Comparison of ENCODE assay signal across 7 cellular contexts in genomic region chr7:101308245-101309085, GRCh38. TPM values are rescaled to one million over a fixed set of nuclear protein-coding genes. Genes with fewer than 3 reads are reported as not detected.
DNase-seq lines count a peak whose midpoint lies in the region; ATAC-seq, FAIRE-seq and TF ChIP-seq lines count a peak whose summit lies in the region.

No MANE protein-coding gene starts in this region.

- WGBS in K562 (ENCODE audit: insufficient coverage, low coverage, missing lambda C conversion rate), result 20% methylated on average over 48 of the region's 62 CpGs

- H2AFZ ChIP-seq in K562 (ENCODE audit: low read depth, low read length), result peak overlapping the region; percentile 79

- FAIRE-seq in K562 (lab: Jason Lieb, UNC), result no peak
- FAIRE-seq in RCC 7860 (lab: Jason Lieb, UNC), result no peak

- H3K27me3 ChIP-seq in NT2/D1 (ENCODE audit: insufficient read depth, insufficient read length) (no peaks in the 10 kb centered on the region), K562 (ENCODE audit: control insufficient read depth in 2 of 2, insufficient read depth in 2 of 2, low read length in 2 of 2) (peaks cover 2 to 9% of the 10 kb centered on the region in 2 experiments; a peak in 3 of 5 replicates), kidney epithelial cell (ENCODE audit: control insufficient read depth, insufficient read depth, low read length) (peaks cover 3% of the 10 kb centered on the region)

- in situ Hi-C loops in K562 (cut with MboI), result no loop called here

- H3K9ac ChIP-seq in NT2/D1 (ENCODE audit: insufficient read length, low read depth), result peak overlapping the region; percentile 96
- peak overlapping the region; percentile 72 to 92 for H3K9ac ChIP-seq in K562 (ENCODE audit: insufficient read depth in 1 of 2, low read depth in 2 of 2, low read length in 2 of 2)

- peaks cover 18% of the 10 kb centered on the region for H3K79me2 ChIP-seq in K562 (ENCODE audit: control insufficient read depth, insufficient read depth, low read length)

- peak; percentile 70 for TF ChIP-seq POLR2A in K562 (conservative IDR thresholded peaks at IDR 0.05)

- BruUV-seq in K562 (replicated peaks; lab: Mats Ljungman, UMichigan), result no TSS peak

- no peaks in the 10 kb centered on the region; the same call in 1 of the 2 replicates for H3K9me3 ChIP-seq in NT2/D1 (ENCODE audit: insufficient read depth, low read length)
- H3K9me3 ChIP-seq in K562 (replicated peaks; ENCODE audit: control insufficient read depth, insufficient read depth, low read depth, low read length), result peaks cover 16% of the 10 kb centered on the region

- ATAC-seq in K562, result peak; percentile 97

- peak overlapping the region; percentile 86 for H3K4me3 ChIP-seq in NT2/D1 (ENCODE audit: insufficient read length, low read depth)
- peak overlapping the region; percentile 48 for H3K4me3 ChIP-seq in K562
- peak overlapping the region; percentile 39 for H3K4me3 ChIP-seq in kidney epithelial cell (ENCODE audit: low read depth, low read length)

- peak; percentile 20 for DNase-seq in GM19238 (ENCODE audit: insufficient read length, low spot score)
- peak; percentile 86 for DNase-seq in NT2/D1 (ENCODE audit: low read depth, low spot score)
- peak; percentile 76 to 87 (median 76) for DNase-seq in K562 (ENCODE audit: extremely low read depth in 1 of 4, low spot score in 3 of 4)
- no peak for DNase-seq in kidney epithelial cell (ENCODE audit: low read depth)
- peak; percentile 24 for DNase-seq in stimulated activated CD4-positive, alpha-beta T cell treated with anti-CD3 and anti-CD28 coated beads, Interleukin-2, amount 100 ng/mL, for 4 hours (ENCODE audit: low read depth)
- no peak for DNase-seq in RCC 7860 (ENCODE audit: low spot score)
- no peak for DNase-seq in SW 1271 (lab: John Stamatoyannopoulos, UW)

- H3K4me2 ChIP-seq in K562 (ENCODE audit: insufficient read depth, low read length), result peak overlapping the region; percentile 72

- H4K20me1 ChIP-seq in K562 (replicated peaks; ENCODE audit: control insufficient read depth, insufficient read depth, low read length), result no peaks in the 10 kb centered on the region

- H3K36me3 ChIP-seq in NT2/D1 (ENCODE audit: insufficient read depth, insufficient read length, low read length) (peaks cover 33% of the 10 kb centered on the region), K562 (ENCODE audit: control insufficient read depth, insufficient read depth, low read length) (peaks cover 16% of the 10 kb centered on the region), kidney epithelial cell (ENCODE audit: control insufficient read depth, insufficient read depth, low read length) (no peaks in the 10 kb centered on the region)

- TF ChIP-seq RAD21 in K562 (CRISPR knock-in tag; conservative IDR thresholded peaks at IDR 0.05 in 1 of 2, IDR thresholded peaks at IDR 0.05 in 1 of 2), result no peak

- TF ChIP-seq EP300 in K562 (IDR thresholded peaks at IDR 0.05; ENCODE audit: low read length), result no peak

- intact Hi-C loops in K562 (cut with micrococcal nuclease), result no loop called here

- H3K9me1 ChIP-seq in K562 (ENCODE audit: control insufficient read depth, insufficient read depth, low read length), result no peaks in the 10 kb centered on the region

- H3K4me1 ChIP-seq in NT2/D1 (ENCODE audit: insufficient read depth, insufficient read length) (peaks cover 2% of the 10 kb centered on the region), K562 (replicated peaks in 1 of 2; ENCODE audit: control insufficient read depth in 2 of 2, insufficient read depth in 2 of 2, low read length in 2 of 2) (peaks cover 0 to 14% of the 10 kb centered on the region in 2 experiments; a peak in 2 of 5 replicates)

- TF ChIP-seq CTCF in K562 (IDR thresholded peaks at IDR 0.05 in 2 of 3, conservative IDR thresholded peaks at IDR 0.05 in 1 of 3; ENCODE audit: insufficient read depth in 2 of 3, low read depth in 1 of 3, low read length in 3 of 3) (no peak), kidney epithelial cell (IDR thresholded peaks at IDR 0.05; ENCODE audit: insufficient read depth, low read length, poor library complexity, severe bottlenecking) (no peak)

- CTCF ChIA-PET in K562 (lab: Yijun Ruan, JAX; ENCODE audit: low intra/inter-chr PET ratio), result interaction anchor here (0.6 to 0.7 kb wide), 2 partner anchors 32 to 107 kb away, joined by 3 to 4 read pairs; no protein-coding TSS in a partner anchor

- POLR2A ChIA-PET in K562 (lab: Yijun Ruan, JAX), result no interaction called here

- H3K27ac ChIP-seq in K562 (ENCODE audit: extremely low read depth, low read depth, low read length), result peak overlapping the region; percentile 72

TF ChIP-seq in K562, 482 proteins besides CTCF, POLR2A, EP300 and RAD21 (continues in another document):
- TF ChIP-seq E2F8 (IDR thresholded peaks at IDR 0.05; ENCODE audit: low read depth, partially characterized antibody) (no peak), SRSF1 (IDR thresholded peaks at IDR 0.05; ENCODE audit: low read depth, low read length) (no peak)

RNA-seq across cellular contexts. Expression of gene IFT22, which starts 13.1 kb away (rescaled TPM):
- 2.7 and 7.0 TPM in 2 replicates for total RNA-seq in K562 (2011; cell fraction: chromatin; rRNA removed; ENCODE audit: low replicate concordance)
- total RNA-seq in K562 (2011; cell fraction: nucleolus; rRNA removed), result 4.2 and 5.5 TPM in 2 replicates
- 4.1 and 5.3 TPM in 2 replicates for total RNA-seq in K562 (2011; cell fraction: nucleoplasm; rRNA removed)
- total RNA-seq in K562 (2014; rRNA removed), result 6.3 and 6.7 TPM in 2 replicates
- total RNA-seq in K562 (2014; rRNA removed; fragmentation: Illumina TruSeq; extraction: Trizol), result 7.0 and 7.3 TPM in 2 replicates
- 7.1 and 7.7 TPM in 2 replicates for total RNA-seq in K562 (2015; rRNA removed; fragmentation: Illumina TruSeq; extraction: Trizol)
- 6.3 and 6.6 TPM in 2 replicates for total RNA-seq in K562 (2021)
- 3.3 and 10.1 TPM in 2 replicates for polyA plus RNA-seq in K562 (2011; rRNA removed)
- 2.8 and 6.7 TPM in 2 replicates for polyA plus RNA-seq in K562 (2011; cell fraction: cytosol; rRNA removed)
- 1.5 and 3.9 TPM in 2 replicates for polyA plus RNA-seq in K562 (2011; cell fraction: nucleus; rRNA removed)
- 10.8 and 14.6 TPM in 2 replicates for polyA plus RNA-seq in K562 (2012)
- 10.1 and 12.1 TPM in 2 replicates for polyA plus RNA-seq in K562 (2014; fragmentation: Illumina TruSeq; extraction: Trizol)
- polyA plus RNA-seq in K562 (2014; fragmentation: Nextera tagmentation; extraction: Ambion mirVana), result 10 to 100 TPM; 17.7 to 18.2 TPM
- 7.2 and 9.6 TPM in 2 replicates for polyA plus RNA-seq in K562 (2014; rRNA removed)
- 2.7 and 8.5 TPM in 2 replicates for polyA minus RNA-seq in K562 (2011; rRNA and poly(A)+ RNA removed)
- 3.2 TPM in 1 of 2 replicates, not detected in the other for polyA minus RNA-seq in K562 (2011; cell fraction: cytosol; rRNA and poly(A)+ RNA removed)
- 1.2 and 1.9 TPM in 2 replicates for polyA minus RNA-seq in K562 (2011; cell fraction: nucleus; rRNA and poly(A)+ RNA removed)
- 37.3 and 39.6 TPM in 2 replicates for total RNA-seq in kidney epithelial cell

RNA-seq across cellular contexts. Expression of gene COL26A1, which starts 54.2 kb away (rescaled TPM):
- total RNA-seq in K562 (2011; cell fraction: chromatin; rRNA removed; ENCODE audit: low replicate concordance), result not detected in 2 replicates
- total RNA-seq in K562 (2011; cell fraction: nucleolus; rRNA removed), result not detected in 2 replicates
- not detected in 2 replicates for total RNA-seq in K562 (2011; cell fraction: nucleoplasm; rRNA removed)
- 0.05 and 0.12 TPM in 2 replicates for total RNA-seq in K562 (2014; rRNA removed)
- total RNA-seq in K562 (2014; rRNA removed; fragmentation: Illumina TruSeq; extraction: Trizol), result not detected in 2 replicates
- total RNA-seq in K562 (2015; rRNA removed; fragmentation: Illumina TruSeq; extraction: Trizol), result not detected in 2 replicates
- 0.09 and 0.16 TPM in 2 replicates for total RNA-seq in K562 (2021)
- polyA plus RNA-seq in K562 (2011; rRNA removed), result 0.04 TPM in 1 of 2 replicates, not detected in the other
- polyA plus RNA-seq in K562 (2011; cell fraction: cytosol; rRNA removed), result 0.01 TPM in 1 of 2 replicates, not detected in the other
- 0.07 and 0.11 TPM in 2 replicates for polyA plus RNA-seq in K562 (2011; cell fraction: nucleus; rRNA removed)
- polyA plus RNA-seq in K562 (2012), result 0.17 and 0.50 TPM in 2 replicates
- polyA plus RNA-seq in K562 (2014; fragmentation: Illumina TruSeq; extraction: Trizol), result 0.39 TPM in 1 of 2 replicates, not detected in the other
- not detected for polyA plus RNA-seq in K562 (2014; fragmentation: Nextera tagmentation; extraction: Ambion mirVana)
- polyA plus RNA-seq in K562 (2014; rRNA removed), result 0.04 TPM in 1 of 2 replicates, not detected in the other
- not detected in 2 replicates for polyA minus RNA-seq in K562 (2011; rRNA and poly(A)+ RNA removed)
- not detected in 2 replicates for polyA minus RNA-seq in K562 (2011; cell fraction: cytosol; rRNA and poly(A)+ RNA removed)
- polyA minus RNA-seq in K562 (2011; cell fraction: nucleus; rRNA and poly(A)+ RNA removed), result not detected in 2 replicates
- total RNA-seq in kidney epithelial cell, result 0.21 and 0.42 TPM in 2 replicates

Comparison
In these comparisons a context has a peak if more than half of its experiments do, and no peak if none do; other contexts are left out.
1. DNase-seq: peak in GM19238 (single experiment), NT2/D1 (single experiment), K562 (4 of 4) and stimulated activated CD4-positive, alpha-beta T cell treated with anti-CD3 and anti-CD28 coated beads, Interleukin-2, amount 100 ng/mL, for 4 hours (single experiment); none in kidney epithelial cell (single experiment), RCC 7860 (single experiment) and SW 1271 (0 of 2).
2. Peak in every context shown above with its lines, with median percentiles within 50 percentile points of each other: H3K4me3 ChIP-seq.